ENCODE assay signal across 1 cellular context in genomic region chr4:8202108-8202507, GRCh38.
TF ChIP-seq lines count a peak whose summit lies in the region.

No MANE protein-coding gene starts in this region.

TF ChIP-seq in H1, 55 proteins besides CTCF, POLR2A, EP300 and RAD21:
- TF ChIP-seq, protein P1, sequence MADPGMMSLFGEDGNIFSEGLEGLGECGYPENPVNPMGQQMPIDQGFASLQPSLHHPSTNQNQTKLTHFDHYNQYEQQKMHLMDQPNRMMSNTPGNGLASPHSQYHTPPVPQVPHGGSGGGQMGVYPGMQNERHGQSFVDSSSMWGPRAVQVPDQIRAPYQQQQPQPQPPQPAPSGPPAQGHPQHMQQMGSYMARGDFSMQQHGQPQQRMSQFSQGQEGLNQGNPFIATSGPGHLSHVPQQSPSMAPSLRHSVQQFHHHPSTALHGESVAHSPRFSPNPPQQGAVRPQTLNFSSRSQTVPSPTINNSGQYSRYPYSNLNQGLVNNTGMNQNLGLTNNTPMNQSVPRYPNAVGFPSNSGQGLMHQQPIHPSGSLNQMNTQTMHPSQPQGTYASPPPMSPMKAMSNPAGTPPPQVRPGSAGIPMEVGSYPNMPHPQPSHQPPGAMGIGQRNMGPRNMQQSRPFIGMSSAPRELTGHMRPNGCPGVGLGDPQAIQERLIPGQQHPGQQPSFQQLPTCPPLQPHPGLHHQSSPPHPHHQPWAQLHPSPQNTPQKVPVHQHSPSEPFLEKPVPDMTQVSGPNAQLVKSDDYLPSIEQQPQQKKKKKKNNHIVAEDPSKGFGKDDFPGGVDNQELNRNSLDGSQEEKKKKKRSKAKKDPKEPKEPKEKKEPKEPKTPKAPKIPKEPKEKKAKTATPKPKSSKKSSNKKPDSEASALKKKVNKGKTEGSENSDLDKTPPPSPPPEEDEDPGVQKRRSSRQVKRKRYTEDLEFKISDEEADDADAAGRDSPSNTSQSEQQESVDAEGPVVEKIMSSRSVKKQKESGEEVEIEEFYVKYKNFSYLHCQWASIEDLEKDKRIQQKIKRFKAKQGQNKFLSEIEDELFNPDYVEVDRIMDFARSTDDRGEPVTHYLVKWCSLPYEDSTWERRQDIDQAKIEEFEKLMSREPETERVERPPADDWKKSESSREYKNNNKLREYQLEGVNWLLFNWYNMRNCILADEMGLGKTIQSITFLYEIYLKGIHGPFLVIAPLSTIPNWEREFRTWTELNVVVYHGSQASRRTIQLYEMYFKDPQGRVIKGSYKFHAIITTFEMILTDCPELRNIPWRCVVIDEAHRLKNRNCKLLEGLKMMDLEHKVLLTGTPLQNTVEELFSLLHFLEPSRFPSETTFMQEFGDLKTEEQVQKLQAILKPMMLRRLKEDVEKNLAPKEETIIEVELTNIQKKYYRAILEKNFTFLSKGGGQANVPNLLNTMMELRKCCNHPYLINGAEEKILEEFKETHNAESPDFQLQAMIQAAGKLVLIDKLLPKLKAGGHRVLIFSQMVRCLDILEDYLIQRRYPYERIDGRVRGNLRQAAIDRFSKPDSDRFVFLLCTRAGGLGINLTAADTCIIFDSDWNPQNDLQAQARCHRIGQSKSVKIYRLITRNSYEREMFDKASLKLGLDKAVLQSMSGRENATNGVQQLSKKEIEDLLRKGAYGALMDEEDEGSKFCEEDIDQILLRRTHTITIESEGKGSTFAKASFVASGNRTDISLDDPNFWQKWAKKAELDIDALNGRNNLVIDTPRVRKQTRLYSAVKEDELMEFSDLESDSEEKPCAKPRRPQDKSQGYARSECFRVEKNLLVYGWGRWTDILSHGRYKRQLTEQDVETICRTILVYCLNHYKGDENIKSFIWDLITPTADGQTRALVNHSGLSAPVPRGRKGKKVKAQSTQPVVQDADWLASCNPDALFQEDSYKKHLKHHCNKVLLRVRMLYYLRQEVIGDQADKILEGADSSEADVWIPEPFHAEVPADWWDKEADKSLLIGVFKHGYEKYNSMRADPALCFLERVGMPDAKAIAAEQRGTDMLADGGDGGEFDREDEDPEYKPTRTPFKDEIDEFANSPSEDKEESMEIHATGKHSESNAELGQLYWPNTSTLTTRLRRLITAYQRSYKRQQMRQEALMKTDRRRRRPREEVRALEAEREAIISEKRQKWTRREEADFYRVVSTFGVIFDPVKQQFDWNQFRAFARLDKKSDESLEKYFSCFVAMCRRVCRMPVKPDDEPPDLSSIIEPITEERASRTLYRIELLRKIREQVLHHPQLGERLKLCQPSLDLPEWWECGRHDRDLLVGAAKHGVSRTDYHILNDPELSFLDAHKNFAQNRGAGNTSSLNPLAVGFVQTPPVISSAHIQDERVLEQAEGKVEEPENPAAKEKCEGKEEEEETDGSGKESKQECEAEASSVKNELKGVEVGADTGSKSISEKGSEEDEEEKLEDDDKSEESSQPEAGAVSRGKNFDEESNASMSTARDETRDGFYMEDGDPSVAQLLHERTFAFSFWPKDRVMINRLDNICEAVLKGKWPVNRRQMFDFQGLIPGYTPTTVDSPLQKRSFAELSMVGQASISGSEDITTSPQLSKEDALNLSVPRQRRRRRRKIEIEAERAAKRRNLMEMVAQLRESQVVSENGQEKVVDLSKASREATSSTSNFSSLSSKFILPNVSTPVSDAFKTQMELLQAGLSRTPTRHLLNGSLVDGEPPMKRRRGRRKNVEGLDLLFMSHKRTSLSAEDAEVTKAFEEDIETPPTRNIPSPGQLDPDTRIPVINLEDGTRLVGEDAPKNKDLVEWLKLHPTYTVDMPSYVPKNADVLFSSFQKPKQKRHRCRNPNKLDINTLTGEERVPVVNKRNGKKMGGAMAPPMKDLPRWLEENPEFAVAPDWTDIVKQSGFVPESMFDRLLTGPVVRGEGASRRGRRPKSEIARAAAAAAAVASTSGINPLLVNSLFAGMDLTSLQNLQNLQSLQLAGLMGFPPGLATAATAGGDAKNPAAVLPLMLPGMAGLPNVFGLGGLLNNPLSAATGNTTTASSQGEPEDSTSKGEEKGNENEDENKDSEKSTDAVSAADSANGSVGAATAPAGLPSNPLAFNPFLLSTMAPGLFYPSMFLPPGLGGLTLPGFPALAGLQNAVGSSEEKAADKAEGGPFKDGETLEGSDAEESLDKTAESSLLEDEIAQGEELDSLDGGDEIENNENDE (IDR thresholded peaks at IDR 0.05; ENCODE audit: insufficient replicate concordance, low read length) = no peak
- TF ChIP-seq SUZ12 (IDR thresholded peaks at IDR 0.05; ENCODE audit: low read length) (no peak), TCF12 (IDR thresholded peaks at IDR 0.05; ENCODE audit: low read depth, low read length) (no peak), EGR1 (IDR thresholded peaks at IDR 0.05; ENCODE audit: borderline replicate concordance, low read depth, low read length) (no peak), TEAD4 (IDR thresholded peaks at IDR 0.05; ENCODE audit: low read depth, low read length) (no peak), YY1 (IDR thresholded peaks at IDR 0.05; ENCODE audit: low read depth, low read length) (no peak), SRF (IDR thresholded peaks at IDR 0.05; ENCODE audit: low read depth, low read length) (no peak), RBBP5 (IDR thresholded peaks at IDR 0.05; ENCODE audit: borderline replicate concordance, low read depth, low read length) (no peak), RXRA (IDR thresholded peaks at IDR 0.05; ENCODE audit: insufficient read depth, low read depth, low read length) (no peak), TAF1 (IDR thresholded peaks at IDR 0.05; ENCODE audit: low read depth, low read length) (no peak), KDM5A (IDR thresholded peaks at IDR 0.05; ENCODE audit: low read length) (no peak), BACH1 (IDR thresholded peaks at IDR 0.05; ENCODE audit: low read length) (no peak), SP2 (IDR thresholded peaks at IDR 0.05; ENCODE audit: low read length) (no peak), FOSL1 (IDR thresholded peaks at IDR 0.05; ENCODE audit: insufficient read depth, low read depth, low read length) (no peak), CREB1 (IDR thresholded peaks at IDR 0.05) (no peak), POLR2AphosphoS5 (IDR thresholded peaks at IDR 0.05; ENCODE audit: low read depth, low read length) (no peak), SAP30 (IDR thresholded peaks at IDR 0.05; ENCODE audit: insufficient read depth, insufficient replicate concordance, low read length) (no peak)
- TF ChIP-seq, protein P2, sequence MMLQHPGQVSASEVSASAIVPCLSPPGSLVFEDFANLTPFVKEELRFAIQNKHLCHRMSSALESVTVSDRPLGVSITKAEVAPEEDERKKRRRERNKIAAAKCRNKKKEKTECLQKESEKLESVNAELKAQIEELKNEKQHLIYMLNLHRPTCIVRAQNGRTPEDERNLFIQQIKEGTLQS (IDR thresholded peaks at IDR 0.05; ENCODE audit: insufficient read depth, low read depth, low read length) = no peak
- TF ChIP-seq, protein P3, sequence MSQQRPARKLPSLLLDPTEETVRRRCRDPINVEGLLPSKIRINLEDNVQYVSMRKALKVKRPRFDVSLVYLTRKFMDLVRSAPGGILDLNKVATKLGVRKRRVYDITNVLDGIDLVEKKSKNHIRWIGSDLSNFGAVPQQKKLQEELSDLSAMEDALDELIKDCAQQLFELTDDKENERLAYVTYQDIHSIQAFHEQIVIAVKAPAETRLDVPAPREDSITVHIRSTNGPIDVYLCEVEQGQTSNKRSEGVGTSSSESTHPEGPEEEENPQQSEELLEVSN (IDR thresholded peaks at IDR 0.05) = no peak
